Comparison of ENCODE assay signal across 1 cellular context in the genomic region with DNA sequence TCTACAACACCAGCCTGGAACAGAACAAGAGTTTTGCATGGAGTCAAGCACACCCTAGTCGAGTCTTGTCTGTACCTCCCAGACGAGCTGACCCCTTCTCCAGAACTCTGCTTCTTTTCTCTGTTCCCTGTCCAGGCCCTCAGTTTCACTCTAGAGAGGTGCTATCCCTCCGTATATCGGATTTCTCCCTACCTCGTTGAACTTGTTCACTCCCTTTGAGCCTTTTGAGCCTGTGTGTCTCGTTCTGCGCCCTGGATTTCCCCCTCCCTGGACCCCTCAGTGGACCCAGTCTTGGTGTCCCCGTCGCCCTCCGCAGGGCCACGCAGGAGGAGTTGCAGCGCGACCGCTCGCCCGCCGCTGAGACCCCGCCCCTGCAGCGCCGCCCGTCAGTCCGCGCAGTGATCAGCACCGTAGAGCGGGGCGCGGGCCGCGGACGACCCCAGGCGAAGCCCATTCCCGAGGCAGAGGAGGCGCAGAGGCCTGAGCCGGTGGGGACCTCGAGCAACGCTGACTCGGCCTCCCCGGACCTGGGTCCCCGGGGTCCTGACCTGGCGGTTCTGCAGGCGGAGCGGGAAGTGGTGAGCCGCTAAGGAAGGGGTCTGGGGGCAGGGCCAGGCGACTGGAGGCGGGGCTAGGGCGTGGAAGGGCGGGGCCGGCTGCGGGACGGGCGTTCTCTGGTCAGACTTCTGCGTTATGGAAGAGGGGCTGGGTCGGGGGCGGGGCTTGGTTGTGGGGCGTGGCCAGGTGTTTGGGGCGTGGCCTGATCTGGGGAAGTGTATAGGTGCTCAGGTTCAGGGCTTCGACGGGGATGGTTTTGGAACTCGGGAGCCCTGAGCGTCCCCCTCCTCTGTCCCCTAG.
A peak's percentile ranks its signal among the peaks of the same experiment; 100 is the strongest.
TF ChIP-seq lines count a peak whose summit lies in the region.

No MANE protein-coding gene starts in this region.

TF ChIP-seq in K562, 482 proteins besides CTCF, POLR2A, EP300 and RAD21 (continued from another document):
- TF ChIP-seq, protein P1, sequence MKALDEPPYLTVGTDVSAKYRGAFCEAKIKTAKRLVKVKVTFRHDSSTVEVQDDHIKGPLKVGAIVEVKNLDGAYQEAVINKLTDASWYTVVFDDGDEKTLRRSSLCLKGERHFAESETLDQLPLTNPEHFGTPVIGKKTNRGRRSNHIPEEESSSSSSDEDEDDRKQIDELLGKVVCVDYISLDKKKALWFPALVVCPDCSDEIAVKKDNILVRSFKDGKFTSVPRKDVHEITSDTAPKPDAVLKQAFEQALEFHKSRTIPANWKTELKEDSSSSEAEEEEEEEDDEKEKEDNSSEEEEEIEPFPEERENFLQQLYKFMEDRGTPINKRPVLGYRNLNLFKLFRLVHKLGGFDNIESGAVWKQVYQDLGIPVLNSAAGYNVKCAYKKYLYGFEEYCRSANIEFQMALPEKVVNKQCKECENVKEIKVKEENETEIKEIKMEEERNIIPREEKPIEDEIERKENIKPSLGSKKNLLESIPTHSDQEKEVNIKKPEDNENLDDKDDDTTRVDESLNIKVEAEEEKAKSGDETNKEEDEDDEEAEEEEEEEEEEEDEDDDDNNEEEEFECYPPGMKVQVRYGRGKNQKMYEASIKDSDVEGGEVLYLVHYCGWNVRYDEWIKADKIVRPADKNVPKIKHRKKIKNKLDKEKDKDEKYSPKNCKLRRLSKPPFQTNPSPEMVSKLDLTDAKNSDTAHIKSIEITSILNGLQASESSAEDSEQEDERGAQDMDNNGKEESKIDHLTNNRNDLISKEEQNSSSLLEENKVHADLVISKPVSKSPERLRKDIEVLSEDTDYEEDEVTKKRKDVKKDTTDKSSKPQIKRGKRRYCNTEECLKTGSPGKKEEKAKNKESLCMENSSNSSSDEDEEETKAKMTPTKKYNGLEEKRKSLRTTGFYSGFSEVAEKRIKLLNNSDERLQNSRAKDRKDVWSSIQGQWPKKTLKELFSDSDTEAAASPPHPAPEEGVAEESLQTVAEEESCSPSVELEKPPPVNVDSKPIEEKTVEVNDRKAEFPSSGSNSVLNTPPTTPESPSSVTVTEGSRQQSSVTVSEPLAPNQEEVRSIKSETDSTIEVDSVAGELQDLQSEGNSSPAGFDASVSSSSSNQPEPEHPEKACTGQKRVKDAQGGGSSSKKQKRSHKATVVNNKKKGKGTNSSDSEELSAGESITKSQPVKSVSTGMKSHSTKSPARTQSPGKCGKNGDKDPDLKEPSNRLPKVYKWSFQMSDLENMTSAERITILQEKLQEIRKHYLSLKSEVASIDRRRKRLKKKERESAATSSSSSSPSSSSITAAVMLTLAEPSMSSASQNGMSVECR (CRISPR knock-in tag; IDR thresholded peaks at IDR 0.05), result peak; percentile 58
- TF ChIP-seq HMG20B (CRISPR knock-in tag; IDR thresholded peaks at IDR 0.05) (no peak), CBFA2T3 (IDR thresholded peaks at IDR 0.05) (no peak), CTBP1 (IDR thresholded peaks at IDR 0.05; ENCODE audit: borderline replicate concordance) (peak; percentile 75), BRD4 (IDR thresholded peaks at IDR 0.05) (no peak), ELF1 (tag; IDR thresholded peaks at IDR 0.05) (0 out of 2 replicates have a peak, but pooled peaks have one; percentile 16), ZNF764 (CRISPR knock-in tag; IDR thresholded peaks at IDR 0.05; ENCODE audit: low read depth) (0 out of 2 replicates have a peak, but pooled peaks have one; percentile 44), SOX6 (IDR thresholded peaks at IDR 0.05) (peak; percentile 24; the same call in 1 of the 2 replicates), MTA3 (IDR thresholded peaks at IDR 0.05; ENCODE audit: borderline replicate concordance) (peak; percentile 62; the same call in 1 of the 2 replicates), ZBTB7A (IDR thresholded peaks at IDR 0.05; ENCODE audit: borderline replicate concordance, control insufficient read depth, low read depth, low read length) (peak; percentile 94), ETV5 (CRISPR knock-in tag; IDR thresholded peaks at IDR 0.05; ENCODE audit: low read depth) (0 out of 2 replicates have a peak, but pooled peaks have one; percentile 9), PURB (CRISPR knock-in tag; IDR thresholded peaks at IDR 0.05; ENCODE audit: low read depth) (no peak), CXXC5 (CRISPR knock-in tag; IDR thresholded peaks at IDR 0.05) (peak; percentile 79), MCM3 (IDR thresholded peaks at IDR 0.05) (no peak), TAF15 (IDR thresholded peaks at IDR 0.05; ENCODE audit: low read depth, low read length) (no peak), FUS (optimal IDR thresholded peaks at IDR 0.05; ENCODE audit: low read depth, low read length) (no peak)
- TF ChIP-seq, protein P2, sequence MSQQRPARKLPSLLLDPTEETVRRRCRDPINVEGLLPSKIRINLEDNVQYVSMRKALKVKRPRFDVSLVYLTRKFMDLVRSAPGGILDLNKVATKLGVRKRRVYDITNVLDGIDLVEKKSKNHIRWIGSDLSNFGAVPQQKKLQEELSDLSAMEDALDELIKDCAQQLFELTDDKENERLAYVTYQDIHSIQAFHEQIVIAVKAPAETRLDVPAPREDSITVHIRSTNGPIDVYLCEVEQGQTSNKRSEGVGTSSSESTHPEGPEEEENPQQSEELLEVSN (IDR thresholded peaks at IDR 0.05; ENCODE audit: borderline replicate concordance in 1 of 2, extremely low read depth in 1 of 2, insufficient read depth in 1 of 2, insufficient read length in 1 of 2, low read depth in 1 of 2, low read length in 1 of 2, poor library complexity in 1 of 2, severe bottlenecking in 1 of 2), result peak; percentile 17 to 60
- TF ChIP-seq, protein P3, sequence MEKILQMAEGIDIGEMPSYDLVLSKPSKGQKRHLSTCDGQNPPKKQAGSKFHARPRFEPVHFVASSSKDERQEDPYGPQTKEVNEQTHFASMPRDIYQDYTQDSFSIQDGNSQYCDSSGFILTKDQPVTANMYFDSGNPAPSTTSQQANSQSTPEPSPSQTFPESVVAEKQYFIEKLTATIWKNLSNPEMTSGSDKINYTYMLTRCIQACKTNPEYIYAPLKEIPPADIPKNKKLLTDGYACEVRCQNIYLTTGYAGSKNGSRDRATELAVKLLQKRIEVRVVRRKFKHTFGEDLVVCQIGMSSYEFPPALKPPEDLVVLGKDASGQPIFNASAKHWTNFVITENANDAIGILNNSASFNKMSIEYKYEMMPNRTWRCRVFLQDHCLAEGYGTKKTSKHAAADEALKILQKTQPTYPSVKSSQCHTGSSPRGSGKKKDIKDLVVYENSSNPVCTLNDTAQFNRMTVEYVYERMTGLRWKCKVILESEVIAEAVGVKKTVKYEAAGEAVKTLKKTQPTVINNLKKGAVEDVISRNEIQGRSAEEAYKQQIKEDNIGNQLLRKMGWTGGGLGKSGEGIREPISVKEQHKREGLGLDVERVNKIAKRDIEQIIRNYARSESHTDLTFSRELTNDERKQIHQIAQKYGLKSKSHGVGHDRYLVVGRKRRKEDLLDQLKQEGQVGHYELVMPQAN (IDR thresholded peaks at IDR 0.05; ENCODE audit: borderline replicate concordance), result peak; percentile 61; the same call in 1 of the 2 replicates
- TF ChIP-seq, protein P4, sequence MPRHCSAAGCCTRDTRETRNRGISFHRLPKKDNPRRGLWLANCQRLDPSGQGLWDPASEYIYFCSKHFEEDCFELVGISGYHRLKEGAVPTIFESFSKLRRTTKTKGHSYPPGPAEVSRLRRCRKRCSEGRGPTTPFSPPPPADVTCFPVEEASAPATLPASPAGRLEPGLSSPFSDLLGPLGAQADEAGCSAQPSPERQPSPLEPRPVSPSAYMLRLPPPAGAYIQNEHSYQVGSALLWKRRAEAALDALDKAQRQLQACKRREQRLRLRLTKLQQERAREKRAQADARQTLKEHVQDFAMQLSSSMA (CRISPR knock-in tag; IDR thresholded peaks at IDR 0.05), result no peak
- TF ChIP-seq, protein P5, sequence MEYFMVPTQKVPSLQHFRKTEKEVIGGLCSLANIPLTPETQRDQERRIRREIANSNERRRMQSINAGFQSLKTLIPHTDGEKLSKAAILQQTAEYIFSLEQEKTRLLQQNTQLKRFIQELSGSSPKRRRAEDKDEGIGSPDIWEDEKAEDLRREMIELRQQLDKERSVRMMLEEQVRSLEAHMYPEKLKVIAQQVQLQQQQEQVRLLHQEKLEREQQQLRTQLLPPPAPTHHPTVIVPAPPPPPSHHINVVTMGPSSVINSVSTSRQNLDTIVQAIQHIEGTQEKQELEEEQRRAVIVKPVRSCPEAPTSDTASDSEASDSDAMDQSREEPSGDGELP (CRISPR knock-in tag; IDR thresholded peaks at IDR 0.05; ENCODE audit: borderline replicate concordance), result peak; percentile 73; the same call in 1 of the 2 replicates
- TF ChIP-seq, protein P6, sequence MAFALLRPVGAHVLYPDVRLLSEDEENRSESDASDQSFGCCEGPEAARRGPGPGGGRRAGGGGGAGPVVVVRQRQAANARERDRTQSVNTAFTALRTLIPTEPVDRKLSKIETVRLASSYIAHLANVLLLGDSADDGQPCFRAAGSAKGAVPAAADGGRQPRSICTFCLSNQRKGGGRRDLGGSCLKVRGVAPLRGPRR (CRISPR knock-in tag; IDR thresholded peaks at IDR 0.05), result no peak
- TF ChIP-seq, protein P7, sequence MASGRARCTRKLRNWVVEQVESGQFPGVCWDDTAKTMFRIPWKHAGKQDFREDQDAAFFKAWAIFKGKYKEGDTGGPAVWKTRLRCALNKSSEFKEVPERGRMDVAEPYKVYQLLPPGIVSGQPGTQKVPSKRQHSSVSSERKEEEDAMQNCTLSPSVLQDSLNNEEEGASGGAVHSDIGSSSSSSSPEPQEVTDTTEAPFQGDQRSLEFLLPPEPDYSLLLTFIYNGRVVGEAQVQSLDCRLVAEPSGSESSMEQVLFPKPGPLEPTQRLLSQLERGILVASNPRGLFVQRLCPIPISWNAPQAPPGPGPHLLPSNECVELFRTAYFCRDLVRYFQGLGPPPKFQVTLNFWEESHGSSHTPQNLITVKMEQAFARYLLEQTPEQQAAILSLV (tag; IDR thresholded peaks at IDR 0.05), result no peak
- TF ChIP-seq, protein P8, sequence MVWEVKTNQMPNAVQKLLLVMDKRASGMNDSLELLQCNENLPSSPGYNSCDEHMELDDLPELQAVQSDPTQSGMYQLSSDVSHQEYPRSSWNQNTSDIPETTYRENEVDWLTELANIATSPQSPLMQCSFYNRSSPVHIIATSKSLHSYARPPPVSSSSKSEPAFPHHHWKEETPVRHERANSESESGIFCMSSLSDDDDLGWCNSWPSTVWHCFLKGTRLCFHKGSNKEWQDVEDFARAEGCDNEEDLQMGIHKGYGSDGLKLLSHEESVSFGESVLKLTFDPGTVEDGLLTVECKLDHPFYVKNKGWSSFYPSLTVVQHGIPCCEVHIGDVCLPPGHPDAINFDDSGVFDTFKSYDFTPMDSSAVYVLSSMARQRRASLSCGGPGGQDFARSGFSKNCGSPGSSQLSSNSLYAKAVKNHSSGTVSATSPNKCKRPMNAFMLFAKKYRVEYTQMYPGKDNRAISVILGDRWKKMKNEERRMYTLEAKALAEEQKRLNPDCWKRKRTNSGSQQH (CRISPR knock-in tag; IDR thresholded peaks at IDR 0.05), result peak; percentile 77; the same call in 1 of the 2 replicates
- TF ChIP-seq, protein P9, sequence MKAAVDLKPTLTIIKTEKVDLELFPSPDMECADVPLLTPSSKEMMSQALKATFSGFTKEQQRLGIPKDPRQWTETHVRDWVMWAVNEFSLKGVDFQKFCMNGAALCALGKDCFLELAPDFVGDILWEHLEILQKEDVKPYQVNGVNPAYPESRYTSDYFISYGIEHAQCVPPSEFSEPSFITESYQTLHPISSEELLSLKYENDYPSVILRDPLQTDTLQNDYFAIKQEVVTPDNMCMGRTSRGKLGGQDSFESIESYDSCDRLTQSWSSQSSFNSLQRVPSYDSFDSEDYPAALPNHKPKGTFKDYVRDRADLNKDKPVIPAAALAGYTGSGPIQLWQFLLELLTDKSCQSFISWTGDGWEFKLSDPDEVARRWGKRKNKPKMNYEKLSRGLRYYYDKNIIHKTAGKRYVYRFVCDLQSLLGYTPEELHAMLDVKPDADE (conservative IDR thresholded peaks at IDR 0.05; ENCODE audit: control insufficient read depth, low read depth, low read length), result peak; percentile 53; the same call in 1 of the 2 replicates
- TF ChIP-seq, protein P10, sequence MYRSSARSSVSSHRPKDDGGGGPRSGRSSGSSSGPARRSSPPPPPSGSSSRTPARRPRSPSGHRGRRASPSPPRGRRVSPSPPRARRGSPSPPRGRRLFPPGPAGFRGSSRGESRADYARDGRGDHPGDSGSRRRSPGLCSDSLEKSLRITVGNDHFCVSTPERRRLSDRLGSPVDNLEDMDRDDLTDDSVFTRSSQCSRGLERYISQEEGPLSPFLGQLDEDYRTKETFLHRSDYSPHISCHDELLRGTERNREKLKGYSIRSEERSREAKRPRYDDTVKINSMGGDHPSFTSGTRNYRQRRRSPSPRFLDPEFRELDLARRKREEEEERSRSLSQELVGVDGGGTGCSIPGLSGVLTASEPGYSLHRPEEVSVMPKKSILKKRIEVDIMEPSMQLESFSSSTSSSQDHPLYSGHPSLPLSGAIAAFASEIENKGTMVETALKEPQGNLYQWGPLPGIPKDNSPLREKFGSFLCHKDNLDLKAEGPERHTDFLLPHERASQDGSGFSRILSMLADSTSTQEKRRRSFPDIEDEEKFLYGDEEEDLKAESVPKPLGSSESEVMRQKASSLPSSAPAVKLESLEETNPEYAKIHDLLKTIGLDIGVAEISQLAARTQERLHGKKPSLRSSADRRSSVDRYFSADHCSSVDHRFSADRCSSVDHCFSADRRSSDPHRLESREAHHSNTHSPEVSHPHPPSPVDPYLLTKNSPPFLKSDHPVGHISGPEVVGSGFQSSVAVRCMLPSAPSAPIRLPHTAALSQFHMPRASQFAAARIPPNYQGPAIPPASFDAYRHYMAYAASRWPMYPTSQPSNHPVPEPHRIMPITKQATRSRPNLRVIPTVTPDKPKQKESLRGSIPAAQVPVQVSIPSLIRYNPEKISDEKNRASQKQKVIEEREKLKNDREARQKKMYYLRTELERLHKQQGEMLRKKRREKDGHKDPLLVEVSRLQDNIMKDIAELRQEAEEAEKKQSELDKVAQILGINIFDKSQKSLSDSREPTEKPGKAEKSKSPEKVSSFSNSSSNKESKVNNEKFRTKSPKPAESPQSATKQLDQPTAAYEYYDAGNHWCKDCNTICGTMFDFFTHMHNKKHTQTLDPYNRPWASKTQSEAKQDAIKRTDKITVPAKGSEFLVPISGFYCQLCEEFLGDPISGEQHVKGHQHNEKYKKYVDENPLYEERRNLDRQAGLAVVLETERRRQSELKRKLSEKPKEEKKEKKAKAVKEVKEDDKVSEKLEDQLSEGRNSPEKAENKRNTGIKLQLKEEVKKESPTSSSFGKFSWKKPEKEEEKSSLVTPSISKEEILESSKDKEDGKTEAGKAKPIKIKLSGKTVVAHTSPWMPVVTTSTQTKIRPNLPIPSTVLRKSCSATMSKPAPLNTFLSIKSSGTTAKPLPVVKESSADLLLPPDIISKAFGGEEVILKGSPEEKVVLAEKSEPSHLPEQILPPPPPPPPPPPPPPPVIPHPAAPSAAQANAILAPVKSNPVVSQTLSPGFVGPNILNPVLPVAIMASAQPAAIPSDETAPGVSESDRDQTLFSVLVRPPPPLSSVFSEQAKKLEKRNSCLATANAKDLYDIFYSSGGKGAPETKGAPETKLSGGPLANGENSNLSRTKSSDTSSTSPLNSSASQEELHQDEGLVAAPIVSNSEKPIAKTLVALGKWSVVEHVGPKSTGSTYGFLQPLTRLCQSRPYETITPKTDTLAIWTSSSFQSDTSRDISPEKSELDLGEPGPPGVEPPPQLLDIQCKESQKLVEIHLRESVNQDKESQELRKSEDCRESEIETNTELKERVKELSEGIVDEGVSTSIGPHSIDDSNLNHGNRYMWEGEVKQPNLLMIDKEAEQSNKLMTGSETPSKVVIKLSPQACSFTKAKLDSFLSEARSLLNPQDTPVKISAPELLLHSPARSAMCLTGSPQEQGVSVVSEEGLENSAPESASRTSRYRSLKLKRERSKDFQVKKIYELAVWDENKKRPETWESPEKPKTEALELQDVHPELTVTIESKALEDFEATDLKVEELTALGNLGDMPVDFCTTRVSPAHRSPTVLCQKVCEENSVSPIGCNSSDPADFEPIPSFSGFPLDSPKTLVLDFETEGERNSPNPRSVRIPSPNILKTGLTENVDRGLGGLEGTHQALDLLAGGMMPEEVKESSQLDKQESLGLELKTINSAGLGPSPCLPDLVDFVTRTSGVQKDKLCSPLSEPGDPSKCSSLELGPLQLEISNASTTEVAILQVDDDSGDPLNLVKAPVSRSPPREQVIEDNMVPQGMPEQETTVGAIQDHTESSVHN (IDR thresholded peaks at IDR 0.05; ENCODE audit: borderline replicate concordance in 1 of 2, low read depth in 1 of 2), result no peak
TF ChIP-seq in K562: peak in this region for 78.
